29 cellular contexts compared by ENCODE assay signal in the genomic region with DNA sequence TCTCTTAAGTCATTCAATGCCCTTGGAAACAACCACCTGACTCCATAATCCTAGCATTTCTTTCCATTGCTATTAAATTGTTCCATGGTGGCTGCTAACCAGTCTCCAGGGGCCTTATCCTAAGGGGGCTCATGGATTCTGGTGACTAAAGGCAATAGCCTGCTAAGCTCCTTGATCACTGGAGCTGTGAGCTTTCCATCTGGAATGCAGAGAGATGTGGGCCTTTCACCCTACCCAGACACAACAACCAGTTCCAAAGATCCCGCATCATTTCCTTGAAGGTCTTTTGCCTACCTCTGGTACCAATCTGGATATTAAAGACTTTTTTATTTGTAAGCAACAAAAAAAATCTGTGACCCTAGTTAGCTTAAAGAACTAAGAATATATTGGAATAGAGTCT.
"Had no signal": no experiment of that assay in that cellular context is flagged by ENCODE, and none has a peak within 500 bp of the region (broad histone marks: within the 10 kb centered on the region; RNA-seq: fewer than 3 reads in every experiment).

No MANE protein-coding gene starts in this region.

- H3K27me3 ChIP-seq: adrenal gland, body of pancreas, esophagus muscularis mucosa, foreskin keratinocyte, gastrocnemius medialis, heart left ventricle had no signal

- H3K4me3 ChIP-seq: adrenal gland, body of pancreas, esophagus muscularis mucosa, gastrocnemius medialis, heart left ventricle had no signal

- H3K4me1 ChIP-seq: body of pancreas, esophagus muscularis mucosa, foreskin keratinocyte, gastrocnemius medialis had no signal

- DNase-seq: activated B cell treated with CpG ODN at 0.5 μM for 24 hours; activated CD4-positive, alpha-beta T cell treated with anti-CD3 and anti-CD28 coated beads for 48 hours; activated CD4-positive, alpha-beta T cell treated with anti-CD3 and anti-CD28 coated beads, Interleukin-2, amount 50 U/mL, for 1 hour; activated CD4-positive, alpha-beta T cell treated with anti-CD3 and anti-CD28 coated beads, Interleukin-2, amount 50 U/mL, for 48 hours; activated CD8-positive, alpha-beta memory T cell treated with anti-CD3 and anti-CD28 coated beads for 24 hours; activated CD8-positive, alpha-beta T cell treated with anti-CD3 and anti-CD28 coated beads for 36 hours; activated effector memory CD4-positive, alpha-beta T cell treated with Interleukin-2 at 50 U/mL for 16 hours; activated naive CD4-positive, alpha-beta T cell treated with anti-CD3 and anti-CD28 coated beads for 36 hours; activated naive CD8-positive, alpha-beta T cell treated with anti-CD3 and anti-CD28 coated beads for 36 hours; activated naive CD8-positive, alpha-beta T cell treated with anti-CD3 and anti-CD28 coated beads, Interleukin-2, amount 50 U/mL, for 24 hours; activated T-cell treated with anti-CD3 and anti-CD28 coated beads, Interleukin-2, amount 50 U/mL, for 4 hours; adrenal gland; amygdala; aorta; body of pancreas; caudate nucleus; cortex of kidney; dermis blood vessel endothelial cell; effector CD4-positive, alpha-beta T cell; effector memory CD8-positive, alpha-beta T cell; erythroblast; foreskin keratinocyte; gastrocnemius medialis; glutamatergic neuron; heart left ventricle; T-helper 17 cell; T1000; WERI-Rb-1 had no signal

- H3K36me3 ChIP-seq: adrenal gland had no signal

- H3K9me3 ChIP-seq: adrenal gland, body of pancreas, esophagus muscularis mucosa, gastrocnemius medialis, heart left ventricle had no signal

- H3K27ac ChIP-seq: adrenal gland, body of pancreas, esophagus muscularis mucosa, foreskin keratinocyte, gastrocnemius medialis, heart left ventricle, WERI-Rb-1 had no signal
